ENCODE assay signal across 22 cellular contexts in the genomic region with DNA sequence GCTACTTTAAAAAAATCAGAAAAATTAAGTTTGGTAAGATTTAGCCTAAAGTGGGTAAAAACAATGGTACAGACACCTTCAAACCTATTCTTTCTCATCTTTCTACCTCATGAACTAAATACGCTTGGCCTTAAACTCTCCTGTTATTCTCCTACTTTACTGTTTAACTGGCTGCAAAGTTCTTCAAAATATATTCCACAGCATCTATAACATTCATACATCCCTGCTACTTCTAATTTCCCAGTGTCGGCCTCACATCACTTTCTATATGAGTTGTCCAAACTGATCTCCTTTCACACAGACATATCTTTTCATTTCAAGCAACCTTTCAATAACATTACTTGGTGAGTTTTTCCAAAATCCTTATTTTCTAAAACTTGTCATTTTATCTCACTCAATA.
DNase-seq lines count a peak whose midpoint lies in the region; ATAC-seq and TF ChIP-seq lines count a peak whose summit lies in the region.
"Had no signal": no experiment of that assay in that cellular context is flagged by ENCODE, and none has a peak within 500 bp of the region (broad histone marks: within the 10 kb centered on the region; RNA-seq: fewer than 3 reads in every experiment).

No MANE protein-coding gene starts in this region.

- no peaks in the 10 kb centered on the region for H3K9me3 Mint-ChIP-seq in activated T-cell treated with anti-CD3 and anti-CD28 coated beads, Interleukin-2, amount 50 U/mL, for 72 hours
- no peaks in the 10 kb centered on the region for H3K9me3 Mint-ChIP-seq in activated T-cell treated with anti-CD3 and anti-CD28 coated beads, Interleukin-2, amount 50 U/mL, for 24 hours
- no peaks in the 10 kb centered on the region for H3K9me3 Mint-ChIP-seq in central memory CD8-positive, alpha-beta T cell
- H3K9me3 Mint-ChIP-seq: CD4-positive, CD25-positive, alpha-beta regulatory T cell; CD8-positive, alpha-beta T cell had no signal

- H3K79me2 ChIP-seq in OCI-LY7 (ENCODE audit: insufficient read depth, low read depth, low read length): peaks cover 77% of the 10 kb centered on the region

- in situ Hi-C loops in gastrocnemius medialis (cut with MboI; ENCODE audit: low sequenced_read_pairs in 4 of 4): no loop called here

- no peaks in the 10 kb centered on the region for H4K20me1 ChIP-seq in OCI-LY7 (ENCODE audit: insufficient read depth, low read length)

- no peak overlapping the region for H3K4me2 ChIP-seq in OCI-LY7 (ENCODE audit: low read length)
- H3K4me2 ChIP-seq: BLaER1 had no signal

- H3K9me2 ChIP-seq in OCI-LY7 (ENCODE audit: insufficient read depth, low read length): no peaks in the 10 kb centered on the region

- DNase-seq in activated T-cell treated with anti-CD3 and anti-CD28 coated beads, Interleukin-2, amount 50 U/mL, for 72 hours: no peak
- DNase-seq in activated T-cell treated with anti-CD3 and anti-CD28 coated beads, Interleukin-2, amount 50 U/mL, for 24 hours: no peak
- DNase-seq in OCI-LY7 (ENCODE audit: low spot score) (no peak), gastrocnemius medialis (no peak)
- no peak for DNase-seq in central memory CD8-positive, alpha-beta T cell (ENCODE audit: low spot score in 2 of 2)
- DNase-seq: Caco-2; CD4-positive, CD25-positive, alpha-beta regulatory T cell; CD8-positive, alpha-beta T cell; DMS 273 treated with DMSO at 0.1 percent for 48 hours; DMS79; EL; GDM1; GOT3; H7; HCEC 1CT had no signal

- TF ChIP-seq CTCF in OCI-LY7 (conservative IDR thresholded peaks at IDR 0.05; ENCODE audit: low read length) (no peak), gastrocnemius medialis (IDR thresholded peaks at IDR 0.05 in 4 of 5, conservative IDR thresholded peaks at IDR 0.05 in 1 of 5) (no peak)

- no peak overlapping the region for H3K4me3 Mint-ChIP-seq in activated T-cell treated with anti-CD3 and anti-CD28 coated beads, Interleukin-2, amount 50 U/mL, for 72 hours
- no peak overlapping the region for H3K4me3 Mint-ChIP-seq in activated T-cell treated with anti-CD3 and anti-CD28 coated beads, Interleukin-2, amount 50 U/mL, for 24 hours
- no peak overlapping the region for H3K4me3 Mint-ChIP-seq in central memory CD8-positive, alpha-beta T cell
- H3K4me3 Mint-ChIP-seq: B cell; CD8-positive, alpha-beta T cell had no signal

- H3K27ac ChIP-seq in OCI-LY7 (ENCODE audit: low read depth, low read length, poor library complexity, severe bottlenecking): no peak overlapping the region
- H3K27ac ChIP-seq in gastrocnemius medialis: peak overlapping the region; percentile 34 to 82 (median 58)
- H3K27ac ChIP-seq: 22Rv1, BLaER1, C4-2B had no signal

- no peaks in the 10 kb centered on the region for H3K27me3 Mint-ChIP-seq in activated T-cell treated with anti-CD3 and anti-CD28 coated beads, Interleukin-2, amount 50 U/mL, for 72 hours (ENCODE audit: low read depth)
- H3K27me3 Mint-ChIP-seq in activated T-cell treated with anti-CD3 and anti-CD28 coated beads, Interleukin-2, amount 50 U/mL, for 24 hours: no peaks in the 10 kb centered on the region
- no peaks in the 10 kb centered on the region for H3K27me3 Mint-ChIP-seq in central memory CD8-positive, alpha-beta T cell
- H3K27me3 Mint-ChIP-seq: B cell; CD4-positive, CD25-positive, alpha-beta regulatory T cell had no signal

- H3K4me3 ChIP-seq in OCI-LY7 (ENCODE audit: low read depth, low read length, poor library complexity, severe bottlenecking): no peak overlapping the region
- no peak overlapping the region for H3K4me3 ChIP-seq in gastrocnemius medialis
- H3K4me3 ChIP-seq: BLaER1 had no signal

- H3K36me3 ChIP-seq in OCI-LY7 (ENCODE audit: insufficient read depth, low read length) (peaks cover 73% of the 10 kb centered on the region), gastrocnemius medialis (peaks cover 0 to 11% of the 10 kb centered on the region in 2 donors)

- no peak overlapping the region for H2AFZ ChIP-seq in OCI-LY7 (ENCODE audit: low read length)

- POLR2A ChIA-PET in OCI-LY7 (lab: Charles Lee): interaction anchor here (0.6 kb wide), 1 partner anchor 40 kb away, joined by 3 read pairs; no protein-coding TSS in a partner anchor

- no peak for ATAC-seq in activated T-cell treated with anti-CD3 and anti-CD28 coated beads, Interleukin-2, amount 50 U/mL, for 72 hours (replicated peaks in 1 of 2)
- no peak for ATAC-seq in central memory CD8-positive, alpha-beta T cell (replicated peaks; ENCODE audit: extremely low read depth, poor library complexity, severe bottlenecking)
- ATAC-seq in gastrocnemius medialis: no peak
- ATAC-seq in GM18502 (IDR thresholded peaks at IDR 0.05; ENCODE audit: poor library complexity, unreplicated experiment): no peak
- no peak for ATAC-seq in HG03521 (IDR thresholded peaks at IDR 0.05; ENCODE audit: unreplicated experiment)
- ATAC-seq in HG02610 (IDR thresholded peaks at IDR 0.05; ENCODE audit: unreplicated experiment): no peak
- ATAC-seq: CD8-positive, alpha-beta T cell had no signal

- CTCF ChIA-PET in OCI-LY7 (lab: Charles Lee; ENCODE audit: unreplicated experiment): no interaction called here

- no peak for TF ChIP-seq POLR2A in gastrocnemius medialis (IDR thresholded peaks at IDR 0.05)

- H3K4me1 Mint-ChIP-seq in activated T-cell treated with anti-CD3 and anti-CD28 coated beads, Interleukin-2, amount 50 U/mL, for 72 hours (ENCODE audit: low read depth): peaks cover 32% of the 10 kb centered on the region
- H3K4me1 Mint-ChIP-seq in activated T-cell treated with anti-CD3 and anti-CD28 coated beads, Interleukin-2, amount 50 U/mL, for 24 hours (ENCODE audit: low read depth): peaks cover 45% of the 10 kb centered on the region
- H3K4me1 Mint-ChIP-seq in central memory CD8-positive, alpha-beta T cell: peaks cover 45% of the 10 kb centered on the region

- no peaks in the 10 kb centered on the region for H3K27me3 ChIP-seq in gastrocnemius medialis
- H3K27me3 ChIP-seq: BLaER1 had no signal

- peaks cover 7 to 15% of the 10 kb centered on the region in 2 donors for H3K36me3 Mint-ChIP-seq in activated T-cell treated with anti-CD3 and anti-CD28 coated beads, Interleukin-2, amount 50 U/mL, for 72 hours (ENCODE audit: insufficient read depth in 2 of 2)
- H3K36me3 Mint-ChIP-seq in activated T-cell treated with anti-CD3 and anti-CD28 coated beads, Interleukin-2, amount 50 U/mL, for 24 hours (ENCODE audit: low read depth): peaks cover 62% of the 10 kb centered on the region
- H3K36me3 Mint-ChIP-seq in central memory CD8-positive, alpha-beta T cell (ENCODE audit: insufficient read depth): peaks cover 15% of the 10 kb centered on the region

- H3K4me1 ChIP-seq in OCI-LY7 (ENCODE audit: insufficient read depth, low read length, poor library complexity, severe bottlenecking): no peaks in the 10 kb centered on the region
- H3K4me1 ChIP-seq in gastrocnemius medialis: peaks cover 48 to 75% of the 10 kb centered on the region in 2 donors
- H3K4me1 ChIP-seq: BLaER1, Caco-2 had no signal

- intact Hi-C loops in OCI-LY7 (cut with micrococcal nuclease; ENCODE audit: unreplicated experiment): no loop called here
- intact Hi-C loops in gastrocnemius medialis (cut with DNase I; ENCODE audit: low total_unique reads): no loop called here

- BruUV-seq in OCI-LY7 (replicated peaks; lab: Mats Ljungman, UMichigan): TSS peak; percentile 14

- peak overlapping the region; percentile 56 for H3K27ac Mint-ChIP-seq in activated T-cell treated with anti-CD3 and anti-CD28 coated beads, Interleukin-2, amount 50 U/mL, for 72 hours
- no peak overlapping the region for H3K27ac Mint-ChIP-seq in activated T-cell treated with anti-CD3 and anti-CD28 coated beads, Interleukin-2, amount 50 U/mL, for 24 hours
- H3K27ac Mint-ChIP-seq in central memory CD8-positive, alpha-beta T cell (ENCODE audit: low read depth): peak overlapping the region; percentile 16
- H3K27ac Mint-ChIP-seq: B cell had no signal

- H3K9me3 ChIP-seq in OCI-LY7 (ENCODE audit: low read length): no peaks in the 10 kb centered on the region
- no peaks in the 10 kb centered on the region for H3K9me3 ChIP-seq in gastrocnemius medialis
- H3K9me3 ChIP-seq: BLaER1, Caco-2 had no signal
